Comparison of ENCODE assay signal across 19 cellular contexts in genomic region chr5:78626009-78626571, GRCh38. TPM values are rescaled to one million over a fixed set of nuclear protein-coding genes. Genes with fewer than 3 reads are reported as not detected.
DNase-seq lines count a peak whose midpoint lies in the region; ATAC-seq, FAIRE-seq and TF ChIP-seq lines count a peak whose summit lies in the region.
"Had no signal": no experiment of that assay in that cellular context is flagged by ENCODE, and none has a peak within 500 bp of the region (broad histone marks: within the 10 kb centered on the region; RNA-seq: fewer than 3 reads in every experiment).

No MANE protein-coding gene starts in this region.

- H3K36me3 Mint-ChIP-seq in mesothelial cell of epicardium, result peaks cover 22% of the 10 kb centered on the region
- H3K36me3 Mint-ChIP-seq: activated CD8-positive, alpha-beta memory T cell treated with anti-CD3 and anti-CD28 coated beads, Interleukin-2, amount 10 ng/mL, durations not matched to agents 7 days and 5 days; CD14-positive monocyte; natural killer cell treated with Interleukin-12 subunit alpha and Interleukin-12 subunit beta and Interleukin-15 and Interleukin-18, amount 100 ng/mL, for 72 hours had no signal

- WGBS in right lobe of liver (ENCODE audit: insufficient coverage, low coverage, low lambda C conversion rate, missing lambda C conversion rate), result 63% methylated on average over 9 of the region's 10 CpGs
- WGBS in HepG2 (ENCODE audit: low lambda C conversion rate), result 96% methylated on average over 10 of the region's 10 CpGs
- WGBS in aorta, 2 donors, result 31 to 35% methylated on average over 10 of the region's 10 CpGs

- H3K9me3 Mint-ChIP-seq in mesothelial cell of epicardium, result no peaks in the 10 kb centered on the region
- H3K9me3 Mint-ChIP-seq: CD14-positive monocyte; natural killer cell treated with Interleukin-12 subunit alpha and Interleukin-12 subunit beta and Interleukin-15 and Interleukin-18, amount 100 ng/mL, for 72 hours had no signal

- H3K36me3 ChIP-seq in right lobe of liver (no peaks in the 10 kb centered on the region), HepG2 (replicated peaks in 1 of 2; ENCODE audit: control insufficient read depth in 1 of 2, insufficient read depth in 2 of 2, low read length in 2 of 2) (peaks cover 15 to 53% of the 10 kb centered on the region in 2 experiments), vagina (peaks cover 0 to 2% of the 10 kb centered on the region in 2 donors), aorta (ENCODE audit: control insufficient read depth in 1 of 2, insufficient read depth in 2 of 2, low read length in 1 of 2) (peaks cover 1 to 2% of the 10 kb centered on the region in 2 donors)

- no peak overlapping the region for H3K4me3 Mint-ChIP-seq in mesothelial cell of epicardium
- H3K4me3 Mint-ChIP-seq: activated CD8-positive, alpha-beta memory T cell treated with anti-CD3 and anti-CD28 coated beads, Interleukin-2, amount 10 ng/mL, durations not matched to agents 7 days and 5 days; CD14-positive monocyte; natural killer cell treated with Interleukin-12 subunit alpha and Interleukin-12 subunit beta and Interleukin-15 and Interleukin-18, amount 100 ng/mL, for 72 hours had no signal

- peaks cover 61% of the 10 kb centered on the region for H3K4me1 Mint-ChIP-seq in mesothelial cell of epicardium
- H3K4me1 Mint-ChIP-seq: activated CD8-positive, alpha-beta memory T cell treated with anti-CD3 and anti-CD28 coated beads, Interleukin-2, amount 10 ng/mL, durations not matched to agents 7 days and 5 days had no signal

- H3K27ac ChIP-seq in right lobe of liver, result no peak overlapping the region
- H3K27ac ChIP-seq in HepG2 (ENCODE audit: extremely low read length, insufficient read depth, low read length), result no peak overlapping the region
- H3K27ac ChIP-seq in vagina, result peak overlapping the region; percentile 70
- H3K27ac ChIP-seq in aorta (ENCODE audit: low read depth in 1 of 2, low read length in 2 of 2), result no peak overlapping the region
- H3K27ac ChIP-seq: suprapubic skin had no signal

- peak in 3 of 4 donors; percentile 56 to 69 (median 62) for ATAC-seq in right lobe of liver
- no peak for ATAC-seq in HepG2
- no peak for ATAC-seq in GM19324 (IDR thresholded peaks at IDR 0.05; ENCODE audit: low FRiP score, unreplicated experiment)
- no peak for ATAC-seq in aorta (ENCODE audit: low FRiP score)
- ATAC-seq: activated CD8-positive, alpha-beta memory T cell treated with anti-CD3 and anti-CD28 coated beads, Interleukin-2, amount 10 ng/mL, durations not matched to agents 7 days and 5 days; natural killer cell treated with Interleukin-12 subunit alpha and Interleukin-12 subunit beta and Interleukin-15 and Interleukin-18, amount 100 ng/mL, for 72 hours had no signal

- no peak overlapping the region for H2AFZ ChIP-seq in HepG2 (ENCODE audit: low read length)

- intact Hi-C loops in right lobe of liver (cut with DNase I) (no loop called here), HepG2 (cut with micrococcal nuclease; ENCODE audit: unreplicated experiment) (no loop called here), vagina (cut with DNase I) (no loop called here), aorta (cut with DNase I) (no loop called here)

- no peaks in the 10 kb centered on the region for H4K20me1 ChIP-seq in HepG2 (ENCODE audit: insufficient read depth, low read length)

- no peak for TF ChIP-seq EP300 in HepG2 (IDR thresholded peaks at IDR 0.05; ENCODE audit: low read depth in 2 of 2, low read length in 2 of 2)
- TF ChIP-seq EP300 in HepG2 (CRISPR knock-in tag; IDR thresholded peaks at IDR 0.05; ENCODE audit: borderline replicate concordance), result no peak

- no peak overlapping the region for H3K4me2 ChIP-seq in HepG2 (ENCODE audit: low read depth, low read length)

- H3K27me3 Mint-ChIP-seq in mesothelial cell of epicardium (ENCODE audit: low read depth), result no peaks in the 10 kb centered on the region

- H3K27me3 ChIP-seq in right lobe of liver (no peaks in the 10 kb centered on the region), HepG2 (ENCODE audit: control insufficient read depth in 1 of 2, insufficient read depth in 2 of 2, low read length in 2 of 2) (no peaks in the 10 kb centered on the region), vagina (no peaks in the 10 kb centered on the region), aorta (ENCODE audit: control insufficient read depth in 1 of 2, insufficient read depth in 2 of 2, low read length in 1 of 2) (no peaks in the 10 kb centered on the region)
- H3K27me3 ChIP-seq: suprapubic skin had no signal

- H3K9me3 ChIP-seq in right lobe of liver, result no peaks in the 10 kb centered on the region
- H3K9me3 ChIP-seq in HepG2 (ENCODE audit: low read length), result no peaks in the 10 kb centered on the region
- no peaks in the 10 kb centered on the region for H3K9me3 ChIP-seq in vagina
- no peaks in the 10 kb centered on the region for H3K9me3 ChIP-seq in aorta (ENCODE audit: control insufficient read depth, low read length)
- H3K9me3 ChIP-seq: suprapubic skin had no signal

- no peak for TF ChIP-seq POLR2A in right lobe of liver (IDR thresholded peaks at IDR 0.05)
- no peak for TF ChIP-seq POLR2A in HepG2 (IDR thresholded peaks at IDR 0.05; ENCODE audit: insufficient read depth in 1 of 2, low read depth in 2 of 2, low read length in 2 of 2)
- TF ChIP-seq POLR2A in vagina (IDR thresholded peaks at IDR 0.05), result no peak

- no TSS peak for BruUV-seq in HepG2 (replicated peaks; lab: Mats Ljungman, UMichigan)

- H3K79me2 ChIP-seq in HepG2 (ENCODE audit: insufficient read depth, low read length), result peaks cover 25% of the 10 kb centered on the region

- H3K27ac Mint-ChIP-seq in mesothelial cell of epicardium, result peak overlapping the region; percentile 37
- H3K27ac Mint-ChIP-seq: activated CD8-positive, alpha-beta memory T cell treated with anti-CD3 and anti-CD28 coated beads, Interleukin-2, amount 10 ng/mL, durations not matched to agents 7 days and 5 days; natural killer cell treated with Interleukin-12 subunit alpha and Interleukin-12 subunit beta and Interleukin-15 and Interleukin-18, amount 100 ng/mL, for 72 hours; progenitor cell of endocrine pancreas had no signal

- CTCF ChIA-PET in HepG2 (lab: Yijun Ruan, JAX; ENCODE audit: low intra/inter-chr PET ratio, low total read pairs), result interaction anchor here (1.6 kb wide), 1 partner anchor 88 kb away, joined by 9 read pairs; no protein-coding TSS in a partner anchor

- DNase-seq in right lobe of liver (no peak), HepG2 (ENCODE audit: low spot score) (no peak), fibroblast of gingiva (ENCODE audit: low read depth) (peak; percentile 49), mesothelial cell of epicardium (ENCODE audit: low spot score in 2 of 2, unreplicated experiment in 2 of 2) (no peak), vagina (ENCODE audit: extremely low spot score in 2 of 2) (peak in 1 of 2 donors; percentile 88), islet precursor cell (no peak), aorta (no peak)
- DNase-seq: activated CD8-positive, alpha-beta memory T cell treated with anti-CD3 and anti-CD28 coated beads, Interleukin-2, amount 10 ng/mL, durations not matched to agents 7 days and 5 days; caudate nucleus; KBM-7; NCI-H187 treated with DMSO at 0.1 percent for 48 hours; NCI-H446; NK-92 treated with Interleukin-12 subunit alpha and Interleukin-12 subunit beta, amount 100 ng/mL, for 24 hours had no signal

- FAIRE-seq in HepG2 (lab: Jason Lieb, UNC), result no peak
- FAIRE-seq: GM12892 had no signal

- in situ Hi-C loops in HepG2 (cut with HindIII; ENCODE audit: extremely low pct_ligation_motif_present, low pct_unique_long_range_greater_than_20kb), result no loop called here

- H3K4me3 ChIP-seq in right lobe of liver, result no peak overlapping the region
- no peak overlapping the region for H3K4me3 ChIP-seq in HepG2 (replicated peaks in 1 of 3; ENCODE audit: insufficient read depth in 1 of 3, low read depth in 2 of 3, low read length in 3 of 3)
- H3K4me3 ChIP-seq in vagina, result no peak overlapping the region
- H3K4me3 ChIP-seq in aorta (ENCODE audit: low read length in 2 of 2), result no peak overlapping the region
- H3K4me3 ChIP-seq: suprapubic skin had no signal

- H3K4me1 ChIP-seq in right lobe of liver (no peaks in the 10 kb centered on the region), HepG2 (ENCODE audit: insufficient read depth, low read length) (peaks cover 56% of the 10 kb centered on the region), vagina (peaks cover 57% of the 10 kb centered on the region), aorta (ENCODE audit: control insufficient read depth in 1 of 2, insufficient read depth in 2 of 2, low read length in 2 of 2) (no peaks in the 10 kb centered on the region)

- no peak for TF ChIP-seq RAD21 in HepG2 (CRISPR knock-in tag; IDR thresholded peaks at IDR 0.05)

- POLR2A ChIA-PET in HepG2 (lab: Yijun Ruan, JAX), result no interaction called here

- no peak overlapping the region for H3K9ac ChIP-seq in HepG2 (ENCODE audit: insufficient read depth, low read depth, low read length)

- TF ChIP-seq CTCF in right lobe of liver (IDR thresholded peaks at IDR 0.05) (no peak), HepG2 (CRISPR knock-in tag; IDR thresholded peaks at IDR 0.05) (no peak), mesothelial cell of epicardium (IDR thresholded peaks at IDR 0.05; ENCODE audit: unreplicated experiment) (no peak), vagina (IDR thresholded peaks at IDR 0.05) (no peak)

RNA-seq across cellular contexts. Expression of gene LHFPL2, which starts 22.5 kb away (rescaled TPM):
- total RNA-seq in right lobe of liver, result 10 to 100 TPM in 1 of 6 experiments, 1 to 10 TPM in 5; 2.6 to 11.8 (median 4.3) TPM
- 20.0 TPM in 2 replicates for total RNA-seq in HepG2 (2016; rRNA removed; fragmentation: Illumina TruSeq; extraction: Trizol)
- total RNA-seq in HepG2 (2016; cell fraction: cytosol; rRNA removed; fragmentation: Illumina TruSeq; extraction: Trizol; ENCODE audit: low read depth), result 9.3 and 10.4 TPM in 2 replicates
- total RNA-seq in HepG2 (2016; cell fraction: insoluble cytoplasmic fraction; rRNA removed; fragmentation: Illumina TruSeq; extraction: Trizol), result 18.6 and 20.5 TPM in 2 replicates
- 15.5 and 16.5 TPM in 2 replicates for total RNA-seq in HepG2 (2016; cell fraction: membrane; rRNA removed; fragmentation: Illumina TruSeq; extraction: Trizol)
- total RNA-seq in HepG2 (2016; cell fraction: nucleus; rRNA removed; fragmentation: Illumina TruSeq; extraction: Trizol), result 29.5 and 30.3 TPM in 2 replicates
- 6.0 and 6.3 TPM in 2 replicates for polyA plus RNA-seq in HepG2 (2011; rRNA removed)
- polyA plus RNA-seq in HepG2 (2011; cell fraction: cytosol; rRNA removed), result 4.6 and 6.5 TPM in 2 replicates
- polyA plus RNA-seq in HepG2 (2011; cell fraction: nucleus; rRNA removed), result 8.6 and 9.9 TPM in 2 replicates
- polyA plus RNA-seq in HepG2 (2012), result 9.2 and 12.5 TPM in 2 replicates
- 1.4 and 1.7 TPM in 2 replicates for polyA plus RNA-seq in HepG2 (2016; cell fraction: cytosol; fragmentation: Illumina TruSeq; extraction: Trizol; ENCODE audit: low read depth)
- polyA plus RNA-seq in HepG2 (2016; cell fraction: insoluble cytoplasmic fraction; fragmentation: Illumina TruSeq; extraction: Trizol; ENCODE audit: low read depth), result 12.6 and 13.6 TPM in 2 replicates
- 5.8 and 5.9 TPM in 2 replicates for polyA plus RNA-seq in HepG2 (2016; cell fraction: membrane; fragmentation: Illumina TruSeq; extraction: Trizol; ENCODE audit: low read depth)
- 26.4 and 29.4 TPM in 2 replicates for polyA plus RNA-seq in HepG2 (2016; cell fraction: nucleus; fragmentation: Illumina TruSeq; extraction: Trizol; ENCODE audit: insufficient read depth, low read depth)
- polyA minus RNA-seq in HepG2 (2011; rRNA and poly(A)+ RNA removed; ENCODE audit: low replicate concordance), result 9.6 and 24.5 TPM in 2 replicates
- 13.1 and 14.4 TPM in 2 replicates for polyA minus RNA-seq in HepG2 (2011; cell fraction: cytosol; rRNA and poly(A)+ RNA removed)
- 23.7 and 26.4 TPM in 2 replicates for polyA minus RNA-seq in HepG2 (2011; cell fraction: nucleus; rRNA and poly(A)+ RNA removed)
- 41.7 to 43.1 TPM (median 42.1 TPM) in 3 replicates for total RNA-seq in mesothelial cell of epicardium
- total RNA-seq in vagina, result 24.8 TPM
- total RNA-seq in aorta, result 10 to 100 TPM; 38.6 to 43.1 TPM
- polyA plus RNA-seq in aorta, result 10 to 100 TPM; 16.4 to 20.0 TPM
- total RNA-seq: activated CD8-positive, alpha-beta memory T cell treated with anti-CD3 and anti-CD28 coated beads, Interleukin-2, amount 10 ng/mL, durations not matched to agents 7 days and 5 days had no signal

Comparison
In these comparisons a context has a peak if more than half of its experiments do, and no peak if none do; other contexts are left out.
1. ATAC-seq: peak in right lobe of liver (3 of 4); none in HepG2 (single experiment), GM19324 (single experiment) and aorta (single experiment).